26 cellular contexts compared by ENCODE assay signal in genomic region chr3:116057403-116058006, GRCh38.
DNase-seq lines count a peak whose midpoint lies in the region; ATAC-seq, FAIRE-seq and TF ChIP-seq lines count a peak whose summit lies in the region.
"Had no signal": no experiment of that assay in that cellular context is flagged by ENCODE, and none has a peak within 500 bp of the region (broad histone marks: within the 10 kb centered on the region; RNA-seq: fewer than 3 reads in every experiment).

No MANE protein-coding gene starts in this region.

- H3K4me2 ChIP-seq in HepG2 (ENCODE audit: low read depth, low read length) (no peak overlapping the region), hepatocyte (no peak overlapping the region)

- H3K9me2 ChIP-seq in hepatocyte (replicated peaks; ENCODE audit: insufficient read depth) = no peaks in the 10 kb centered on the region

- POLR2A ChIA-PET in HepG2 (lab: Yijun Ruan, JAX) = no interaction called here

- H3K9ac ChIP-seq in HepG2 (ENCODE audit: insufficient read depth, low read depth, low read length) = no peak overlapping the region

- H3K79me2 ChIP-seq in HepG2 (ENCODE audit: insufficient read depth, low read length) (no peaks in the 10 kb centered on the region), hepatocyte (no peaks in the 10 kb centered on the region)

- no peak for TF ChIP-seq POLR2A in HepG2 (IDR thresholded peaks at IDR 0.05; ENCODE audit: insufficient read depth in 1 of 2, low read depth in 2 of 2, low read length in 2 of 2)
- TF ChIP-seq POLR2A in right lobe of liver (IDR thresholded peaks at IDR 0.05) = no peak
- TF ChIP-seq POLR2A in esophagus muscularis mucosa (IDR thresholded peaks at IDR 0.05; ENCODE audit: low read depth) = no peak

- no peak overlapping the region for H2AFZ ChIP-seq in HepG2 (ENCODE audit: low read length)
- H2AFZ ChIP-seq in hepatocyte = no peak overlapping the region

- WGBS in HepG2 (ENCODE audit: low lambda C conversion rate) = 0% methylated on average over 1 of the region's 1 CpG
- 33% methylated on average over 1 of the region's 1 CpG for WGBS in right lobe of liver (ENCODE audit: insufficient coverage, low coverage, low lambda C conversion rate, missing lambda C conversion rate)
- WGBS in esophagus muscularis mucosa = 45% methylated on average over 1 of the region's 1 CpG
- 96% methylated on average over 1 of the region's 1 CpG for WGBS in hepatocyte (ENCODE audit: low lambda C conversion rate, missing lambda C conversion rate)

- H3K27me3 ChIP-seq in HepG2 (ENCODE audit: control insufficient read depth in 1 of 2, insufficient read depth in 2 of 2, low read length in 2 of 2) = no peaks in the 10 kb centered on the region
- no peaks in the 10 kb centered on the region for H3K27me3 ChIP-seq in right lobe of liver
- H3K27me3 ChIP-seq in esophagus muscularis mucosa = no peaks in the 10 kb centered on the region
- H3K27me3 ChIP-seq in hepatocyte = no peaks in the 10 kb centered on the region
- H3K27me3 ChIP-seq: body of pancreas had no signal

- TF ChIP-seq EP300 in HepG2 (IDR thresholded peaks at IDR 0.05; ENCODE audit: low read depth in 2 of 2, low read length in 2 of 2) (no peak), HepG2 (CRISPR knock-in tag; IDR thresholded peaks at IDR 0.05; ENCODE audit: borderline replicate concordance) (no peak), esophagus muscularis mucosa (IDR thresholded peaks at IDR 0.05) (no peak)

- H3K4me3 ChIP-seq in HepG2 (replicated peaks in 1 of 3; ENCODE audit: insufficient read depth in 1 of 3, low read depth in 2 of 3, low read length in 3 of 3) (no peak overlapping the region), right lobe of liver (no peak overlapping the region), choroid plexus epithelial cell (ENCODE audit: low read depth, low read length) (no peak overlapping the region), esophagus muscularis mucosa (no peak overlapping the region), hepatocyte (no peak overlapping the region)
- H3K4me3 ChIP-seq: body of pancreas had no signal

- no peak for TF ChIP-seq RAD21 in HepG2 (CRISPR knock-in tag; IDR thresholded peaks at IDR 0.05)

- H3K4me1 Mint-ChIP-seq in stimulated activated naive B cell treated with anti-CD40 and anti-IgM and Interleukin-4, amounts not matched to agents 10 μg/mL and 1 μg/mL and 100 μg/mL, for 72 hours = no peaks in the 10 kb centered on the region
- H3K4me1 Mint-ChIP-seq: CD14-positive monocyte had no signal

- H3K9me3 ChIP-seq in HepG2 (ENCODE audit: low read length) (no peaks in the 10 kb centered on the region), right lobe of liver (no peaks in the 10 kb centered on the region), esophagus muscularis mucosa (no peaks in the 10 kb centered on the region), hepatocyte (ENCODE audit: low read depth) (no peaks in the 10 kb centered on the region)
- H3K9me3 ChIP-seq: body of pancreas had no signal

- H3K36me3 ChIP-seq in HepG2 (replicated peaks in 1 of 2; ENCODE audit: control insufficient read depth in 1 of 2, insufficient read depth in 2 of 2, low read length in 2 of 2) (no peaks in the 10 kb centered on the region), right lobe of liver (no peaks in the 10 kb centered on the region), esophagus muscularis mucosa (no peaks in the 10 kb centered on the region), hepatocyte (replicated peaks; ENCODE audit: insufficient read depth, low read depth) (no peaks in the 10 kb centered on the region)

- CTCF ChIA-PET in HepG2 (lab: Yijun Ruan, JAX; ENCODE audit: low intra/inter-chr PET ratio, low total read pairs) = no interaction called here

- no peak overlapping the region for H3K4me3 Mint-ChIP-seq in stimulated activated naive B cell treated with anti-CD40 and anti-IgM and Interleukin-4, amounts not matched to agents 10 μg/mL and 1 μg/mL and 100 μg/mL, for 72 hours
- H3K4me3 Mint-ChIP-seq: CD14-positive monocyte; dendritic cell treated with granulocyte-macrophage colony-stimulating factor and Interleukin-4, amounts not matched to agents 40 ng/mL and 50 ng/mL, for 4 days; HFFc6; stimulated activated naive CD8-positive, alpha-beta T cell treated with anti-CD3 and anti-CD28 coated beads, Interleukin-15, Interleukin-2, amounts not matched to agents 100 ng/mL and 50 ng/mL, for 24 hours had no signal

- no peaks in the 10 kb centered on the region for H3K9me3 Mint-ChIP-seq in stimulated activated naive B cell treated with anti-CD40 and anti-IgM and Interleukin-4, amounts not matched to agents 10 μg/mL and 1 μg/mL and 100 μg/mL, for 72 hours
- H3K9me3 Mint-ChIP-seq: dendritic cell treated with granulocyte-macrophage colony-stimulating factor and Interleukin-4, amounts not matched to agents 40 ng/mL and 50 ng/mL, for 4 days; HFFc6; stimulated activated naive CD8-positive, alpha-beta T cell treated with anti-CD3 and anti-CD28 coated beads, Interleukin-15, Interleukin-2, amounts not matched to agents 100 ng/mL and 50 ng/mL, for 24 hours had no signal

- H3K36me3 Mint-ChIP-seq in stimulated activated naive B cell treated with anti-CD40 and anti-IgM and Interleukin-4, amounts not matched to agents 10 μg/mL and 1 μg/mL and 100 μg/mL, for 72 hours = no peaks in the 10 kb centered on the region
- H3K36me3 Mint-ChIP-seq: CD14-positive monocyte had no signal

- no peak for FAIRE-seq in HepG2 (lab: Jason Lieb, UNC)
- FAIRE-seq: islet of Langerhans, urothelium cell line had no signal

- intact Hi-C loops in HepG2 (cut with micrococcal nuclease; ENCODE audit: unreplicated experiment) (no loop called here), right lobe of liver (cut with DNase I) (no loop called here), esophagus muscularis mucosa (cut with DNase I) (no loop called here)

- BruUV-seq in HepG2 (replicated peaks; lab: Mats Ljungman, UMichigan) = no TSS peak

- no peaks in the 10 kb centered on the region for H4K20me1 ChIP-seq in HepG2 (ENCODE audit: insufficient read depth, low read length)
- no peaks in the 10 kb centered on the region for H4K20me1 ChIP-seq in hepatocyte (ENCODE audit: insufficient read depth, poor library complexity, severe bottlenecking)

- no peak for TF ChIP-seq CTCF in HepG2 (CRISPR knock-in tag; IDR thresholded peaks at IDR 0.05)
- TF ChIP-seq CTCF in right lobe of liver (IDR thresholded peaks at IDR 0.05) = no peak
- TF ChIP-seq CTCF in choroid plexus epithelial cell (conservative IDR thresholded peaks at IDR 0.05; ENCODE audit: low read depth, low read length) = no peak
- TF ChIP-seq CTCF in esophagus muscularis mucosa (IDR thresholded peaks at IDR 0.05) = no peak
- TF ChIP-seq CTCF in hepatocyte (IDR thresholded peaks at IDR 0.05; ENCODE audit: poor library complexity) = no peak

- H3K4me1 ChIP-seq in HepG2 (ENCODE audit: insufficient read depth, low read length) (no peaks in the 10 kb centered on the region), right lobe of liver (no peaks in the 10 kb centered on the region), esophagus muscularis mucosa (no peaks in the 10 kb centered on the region), hepatocyte (ENCODE audit: insufficient read depth) (no peaks in the 10 kb centered on the region)
- H3K4me1 ChIP-seq: body of pancreas had no signal

- no peak for DNase-seq in HepG2 (ENCODE audit: low spot score)
- DNase-seq in right lobe of liver = no peak
- peak; percentile 33 for DNase-seq in choroid plexus epithelial cell (ENCODE audit: low read depth)
- DNase-seq in stimulated activated naive B cell treated with anti-CD40 and anti-IgM and Interleukin-4, amounts not matched to agents 10 μg/mL and 1 μg/mL and 100 μg/mL, for 72 hours = no peak
- no peak for DNase-seq in esophagus muscularis mucosa (ENCODE audit: extremely low spot score)
- no peak for DNase-seq in hepatocyte (ENCODE audit: low spot score)
- DNase-seq: 8988T; activated CD4-positive, alpha-beta T cell treated with anti-CD3 and anti-CD28 coated beads for 48 hours; activated naive CD4-positive, alpha-beta T cell treated with Interleukin-2 at 50 U/mL for 16 hours; activated T-cell treated with anti-CD3 and anti-CD28 coated beads for 4 hours; body of pancreas; DMS79; head of caudate nucleus; HFFc6; mesendoderm; NCI-H1694 treated with DMSO at 0.1 percent for 48 hours; SIG-M5; T-helper 9 cell had no signal

- ATAC-seq in HepG2 (no peak), right lobe of liver (no peak), HG03045 (IDR thresholded peaks at IDR 0.05; ENCODE audit: unreplicated experiment) (peak; percentile 46), HG03460 (IDR thresholded peaks at IDR 0.05; ENCODE audit: unreplicated experiment) (no peak)
- ATAC-seq in stimulated activated naive B cell treated with anti-CD40 and anti-IgM and Interleukin-4, amounts not matched to agents 10 μg/mL and 1 μg/mL and 100 μg/mL, for 72 hours (replicated peaks) = peak; percentile 59 to 83
- ATAC-seq: body of pancreas had no signal

- H3K27ac ChIP-seq in HepG2 (ENCODE audit: extremely low read length, insufficient read depth, low read length) (no peak overlapping the region), right lobe of liver (no peak overlapping the region), esophagus muscularis mucosa (replicated peaks in 1 of 4) (no peak overlapping the region), hepatocyte (no peak overlapping the region)
- H3K27ac ChIP-seq: body of pancreas, epithelial cell of prostate had no signal

- H3K27ac Mint-ChIP-seq in stimulated activated naive B cell treated with anti-CD40 and anti-IgM and Interleukin-4, amounts not matched to agents 10 μg/mL and 1 μg/mL and 100 μg/mL, for 72 hours = no peak overlapping the region
- H3K27ac Mint-ChIP-seq: CD14-positive monocyte; dendritic cell treated with granulocyte-macrophage colony-stimulating factor and Interleukin-4, amounts not matched to agents 40 ng/mL and 50 ng/mL, for 4 days; HFFc6; stimulated activated naive CD8-positive, alpha-beta T cell treated with anti-CD3 and anti-CD28 coated beads, Interleukin-15, Interleukin-2, amounts not matched to agents 100 ng/mL and 50 ng/mL, for 24 hours had no signal

- H3K27me3 Mint-ChIP-seq in stimulated activated naive B cell treated with anti-CD40 and anti-IgM and Interleukin-4, amounts not matched to agents 10 μg/mL and 1 μg/mL and 100 μg/mL, for 72 hours = no peaks in the 10 kb centered on the region
- H3K27me3 Mint-ChIP-seq: dendritic cell treated with granulocyte-macrophage colony-stimulating factor and Interleukin-4, amounts not matched to agents 40 ng/mL and 50 ng/mL, for 4 days; stimulated activated naive CD8-positive, alpha-beta T cell treated with anti-CD3 and anti-CD28 coated beads, Interleukin-15, Interleukin-2, amounts not matched to agents 100 ng/mL and 50 ng/mL, for 24 hours had no signal

- in situ Hi-C loops in HepG2 (cut with HindIII; ENCODE audit: extremely low pct_ligation_motif_present, low pct_unique_long_range_greater_than_20kb) = no loop called here

TF ChIP-seq in HepG2, 621 proteins besides CTCF, POLR2A, EP300 and RAD21:
- peak; percentile 95 for TF ChIP-seq ATF7 (IDR thresholded peaks at IDR 0.05)
- TF ChIP-seq ATF7 (CRISPR knock-in tag; IDR thresholded peaks at IDR 0.05) = no peak
- TF ChIP-seq ZNF878 (CRISPR knock-in tag; IDR thresholded peaks at IDR 0.05) = no peak
- TF ChIP-seq CREB1 (IDR thresholded peaks at IDR 0.05) = peak; percentile 84
- no peak for TF ChIP-seq CREB1 (CRISPR knock-in tag; IDR thresholded peaks at IDR 0.05)

Comparison
In these comparisons a context has a peak if more than half of its experiments do, and no peak if none do; other contexts are left out.
1. ATAC-seq: peak in HG03045 (single experiment) and stimulated activated naive B cell treated with anti-CD40 and anti-IgM and Interleukin-4, amounts not matched to agents 10 μg/mL and 1 μg/mL and 100 μg/mL, for 72 hours (2 of 2); none in HepG2 (single experiment), right lobe of liver (0 of 4) and HG03460 (single experiment).